In the genomic region with DNA sequence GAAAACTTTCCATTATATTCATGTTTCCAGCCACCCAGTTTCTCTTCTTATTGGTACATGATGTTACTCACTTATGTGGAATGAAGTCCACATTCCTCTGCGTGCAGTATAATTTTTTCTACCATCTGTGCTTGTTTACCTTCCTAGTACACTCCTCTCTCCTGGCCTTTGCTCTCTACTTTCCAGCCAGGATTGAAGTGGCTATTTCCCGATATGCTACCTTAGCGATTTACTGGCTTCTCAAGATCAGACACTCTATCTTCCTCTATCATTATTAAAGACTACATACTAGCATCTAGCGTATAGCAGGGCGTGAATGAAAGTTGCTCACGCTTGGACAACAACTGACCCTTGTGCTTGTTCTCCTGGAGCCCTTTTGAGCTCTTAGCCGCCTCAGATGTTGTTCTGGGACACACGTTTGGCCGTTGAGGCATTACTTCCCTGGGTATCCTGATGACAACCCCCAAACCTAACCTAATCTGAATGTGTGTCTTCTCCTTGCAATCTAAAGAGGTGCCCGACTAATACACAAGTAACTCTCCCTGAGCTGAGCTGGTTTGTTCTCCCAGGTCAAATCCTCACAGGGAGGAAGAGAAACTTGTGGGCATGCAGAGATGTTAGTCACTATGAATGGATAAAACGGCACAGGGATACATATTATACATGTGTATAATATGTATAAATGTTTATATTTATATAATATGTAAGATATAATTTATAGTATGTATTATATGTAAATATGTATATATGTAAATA, we compare ENCODE assay signal across 1 cellular context.
TF ChIP-seq lines count a peak whose summit lies in the region.

No MANE protein-coding gene starts in this region.

TF ChIP-seq in HepG2, 621 proteins besides CTCF, POLR2A, EP300 and RAD21 (continued from another document and continues in another):
- TF ChIP-seq KDM3A (CRISPR knock-in tag; IDR thresholded peaks at IDR 0.05; ENCODE audit: low read depth) (no peak), JARID2 (CRISPR knock-in tag; IDR thresholded peaks at IDR 0.05; ENCODE audit: insufficient replicate concordance) (no peak), ZNF138 (CRISPR knock-in tag; IDR thresholded peaks at IDR 0.05; ENCODE audit: low read depth) (no peak), DMAP1 (CRISPR knock-in tag; IDR thresholded peaks at IDR 0.05) (peak; percentile 71; the same call in 1 of the 2 replicates), KAT8 (CRISPR knock-in tag; IDR thresholded peaks at IDR 0.05) (peak; percentile 60), ZBTB7A (CRISPR knock-in tag; IDR thresholded peaks at IDR 0.05) (no peak), MAZ (IDR thresholded peaks at IDR 0.05; ENCODE audit: borderline replicate concordance, low read depth, low read length) (no peak), MAZ (CRISPR knock-in tag; IDR thresholded peaks at IDR 0.05; ENCODE audit: low read depth) (no peak), ZBTB44 (CRISPR knock-in tag; IDR thresholded peaks at IDR 0.05) (no peak), IRF2 (CRISPR knock-in tag; IDR thresholded peaks at IDR 0.05) (peak; percentile 66), ZNF180 (CRISPR knock-in tag; IDR thresholded peaks at IDR 0.05; ENCODE audit: borderline replicate concordance, low read depth) (no peak), ZGPAT (CRISPR knock-in tag; IDR thresholded peaks at IDR 0.05) (0 out of 2 replicates have a peak, but pooled peaks have one; percentile 54), ZNF24 (IDR thresholded peaks at IDR 0.05) (no peak), ZNF619 (CRISPR knock-in tag; IDR thresholded peaks at IDR 0.05) (no peak), KLF6 (CRISPR knock-in tag; IDR thresholded peaks at IDR 0.05) (no peak), PTBP1 (IDR thresholded peaks at IDR 0.05; ENCODE audit: low read depth, low read length, poor library complexity, severe bottlenecking) (no peak), ELK4 (CRISPR knock-in tag; IDR thresholded peaks at IDR 0.05; ENCODE audit: borderline replicate concordance) (no peak), TGIF2 (CRISPR knock-in tag; IDR thresholded peaks at IDR 0.05) (no peak), ZNF792 (CRISPR knock-in tag; IDR thresholded peaks at IDR 0.05) (0 out of 2 replicates have a peak, but pooled peaks have one; percentile 31), PBX2 (CRISPR knock-in tag; IDR thresholded peaks at IDR 0.05) (no peak), MIER2 (CRISPR knock-in tag; IDR thresholded peaks at IDR 0.05) (0 out of 2 replicates have a peak, but pooled peaks have one; percentile 44), CCAR2 (optimal IDR thresholded peaks at IDR 0.05; ENCODE audit: low read depth, low read length) (no peak), CENPX (CRISPR knock-in tag; IDR thresholded peaks at IDR 0.05) (no peak), ZNF124 (CRISPR knock-in tag; IDR thresholded peaks at IDR 0.05) (no peak), YEATS4 (CRISPR knock-in tag; IDR thresholded peaks at IDR 0.05; ENCODE audit: borderline replicate concordance) (no peak), SRY (CRISPR knock-in tag; IDR thresholded peaks at IDR 0.05) (no peak), THYN1 (CRISPR knock-in tag; IDR thresholded peaks at IDR 0.05; ENCODE audit: borderline replicate concordance, low read depth) (no peak), PRPF4 (IDR thresholded peaks at IDR 0.05; ENCODE audit: low read depth, low read length, poor library complexity, severe bottlenecking) (no peak), MLX (CRISPR knock-in tag; IDR thresholded peaks at IDR 0.05) (no peak), ZNF713 (CRISPR knock-in tag; IDR thresholded peaks at IDR 0.05) (no peak), ARID5B (CRISPR knock-in tag; IDR thresholded peaks at IDR 0.05) (peak; percentile 83), PHF5A (CRISPR knock-in tag; IDR thresholded peaks at IDR 0.05; ENCODE audit: low read depth, unreplicated experiment) (no peak), ELF4 (CRISPR knock-in tag; IDR thresholded peaks at IDR 0.05; ENCODE audit: borderline replicate concordance) (no peak)
- TF ChIP-seq, protein P1, sequence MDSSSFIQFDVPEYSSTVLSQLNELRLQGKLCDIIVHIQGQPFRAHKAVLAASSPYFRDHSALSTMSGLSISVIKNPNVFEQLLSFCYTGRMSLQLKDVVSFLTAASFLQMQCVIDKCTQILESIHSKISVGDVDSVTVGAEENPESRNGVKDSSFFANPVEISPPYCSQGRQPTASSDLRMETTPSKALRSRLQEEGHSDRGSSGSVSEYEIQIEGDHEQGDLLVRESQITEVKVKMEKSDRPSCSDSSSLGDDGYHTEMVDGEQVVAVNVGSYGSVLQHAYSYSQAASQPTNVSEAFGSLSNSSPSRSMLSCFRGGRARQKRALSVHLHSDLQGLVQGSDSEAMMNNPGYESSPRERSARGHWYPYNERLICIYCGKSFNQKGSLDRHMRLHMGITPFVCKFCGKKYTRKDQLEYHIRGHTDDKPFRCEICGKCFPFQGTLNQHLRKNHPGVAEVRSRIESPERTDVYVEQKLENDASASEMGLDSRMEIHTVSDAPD (CRISPR knock-in tag; IDR thresholded peaks at IDR 0.05) = no peak
- TF ChIP-seq, protein P2, sequence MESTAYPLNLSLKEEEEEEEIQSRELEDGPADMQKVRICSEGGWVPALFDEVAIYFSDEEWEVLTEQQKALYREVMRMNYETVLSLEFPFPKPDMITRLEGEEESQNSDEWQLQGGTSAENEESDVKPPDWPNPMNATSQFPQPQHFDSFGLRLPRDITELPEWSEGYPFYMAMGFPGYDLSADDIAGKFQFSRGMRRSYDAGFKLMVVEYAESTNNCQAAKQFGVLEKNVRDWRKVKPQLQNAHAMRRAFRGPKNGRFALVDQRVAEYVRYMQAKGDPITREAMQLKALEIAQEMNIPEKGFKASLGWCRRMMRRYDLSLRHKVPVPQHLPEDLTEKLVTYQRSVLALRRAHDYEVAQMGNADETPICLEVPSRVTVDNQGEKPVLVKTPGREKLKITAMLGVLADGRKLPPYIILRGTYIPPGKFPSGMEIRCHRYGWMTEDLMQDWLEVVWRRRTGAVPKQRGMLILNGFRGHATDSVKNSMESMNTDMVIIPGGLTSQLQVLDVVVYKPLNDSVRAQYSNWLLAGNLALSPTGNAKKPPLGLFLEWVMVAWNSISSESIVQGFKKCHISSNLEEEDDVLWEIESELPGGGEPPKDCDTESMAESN (CRISPR knock-in tag; conservative IDR thresholded peaks at IDR 0.05) = no peak
- TF ChIP-seq, protein P3, sequence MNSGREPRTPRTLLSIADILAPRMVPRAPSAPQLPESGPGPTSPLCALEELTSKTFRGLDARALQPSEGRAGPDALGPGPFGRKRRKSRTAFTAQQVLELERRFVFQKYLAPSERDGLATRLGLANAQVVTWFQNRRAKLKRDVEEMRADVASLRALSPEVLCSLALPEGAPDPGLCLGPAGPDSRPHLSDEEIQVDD (CRISPR knock-in tag; IDR thresholded peaks at IDR 0.05; ENCODE audit: borderline replicate concordance) = no peak
- TF ChIP-seq, protein P4, sequence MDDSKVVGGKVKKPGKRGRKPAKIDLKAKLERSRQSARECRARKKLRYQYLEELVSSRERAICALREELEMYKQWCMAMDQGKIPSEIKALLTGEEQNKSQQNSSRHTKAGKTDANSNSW (CRISPR knock-in tag; IDR thresholded peaks at IDR 0.05; ENCODE audit: borderline replicate concordance) = no peak
